ENCODE assay signal across 8 cellular contexts in genomic region chr9:98597372-98597771, GRCh38.
"Had no signal": no experiment of that assay in that cellular context is flagged by ENCODE, and none has a peak within 500 bp of the region (broad histone marks: within the 10 kb centered on the region; RNA-seq: fewer than 3 reads in every experiment).

No MANE protein-coding gene starts in this region.

- DNase-seq: activated CD4-positive, CD25-positive, alpha-beta regulatory T cell; activated naive CD4-positive, alpha-beta T cell treated with anti-CD3 and anti-CD28 coated beads, Interleukin-2, amount 50 U/mL, for 16 hours; amniotic stem cell; effector memory CD8-positive, alpha-beta T cell; left colon; naive thymus-derived CD8-positive, alpha-beta T cell; T-helper 17 cell; trophoblast cell had no signal

- ATAC-seq: effector memory CD8-positive, alpha-beta T cell; left colon; naive thymus-derived CD8-positive, alpha-beta T cell; T-helper 17 cell had no signal
